In the genomic region with DNA sequence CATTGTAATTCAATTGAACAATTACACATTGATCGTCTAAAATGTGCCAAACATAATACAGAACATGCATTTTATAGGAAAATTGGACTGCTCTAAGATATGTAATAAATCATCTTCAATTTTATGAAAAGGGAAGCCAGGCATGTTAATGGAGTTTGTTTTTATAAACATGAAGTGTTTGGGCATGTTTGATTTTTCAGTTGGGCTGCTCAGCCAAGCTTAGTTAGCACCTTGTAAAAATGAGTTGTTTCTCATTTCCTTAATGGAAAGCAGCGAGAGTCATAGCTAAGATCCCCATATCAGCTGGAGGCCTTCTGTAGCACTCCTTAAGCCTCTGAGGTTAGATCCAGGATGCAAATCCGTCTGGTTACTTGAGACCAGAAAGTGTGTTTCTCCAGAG, we compare ENCODE assay signal across 23 cellular contexts.
DNase-seq lines count a peak whose midpoint lies in the region; ATAC-seq and TF ChIP-seq lines count a peak whose summit lies in the region.
"Had no signal": no experiment of that assay in that cellular context is flagged by ENCODE, and none has a peak within 500 bp of the region (broad histone marks: within the 10 kb centered on the region; RNA-seq: fewer than 3 reads in every experiment).

No MANE protein-coding gene starts in this region.

- H3K36me3 Mint-ChIP-seq in activated CD4-positive, alpha-beta T cell treated with anti-CD3 and anti-CD28 coated beads, Interleukin-2, amount 10 ng/mL, durations not matched to agents 24 days and 14 days (ENCODE audit: low read depth), result no peaks in the 10 kb centered on the region
- H3K36me3 Mint-ChIP-seq in CD8-positive, alpha-beta memory T cell, result no peaks in the 10 kb centered on the region
- H3K36me3 Mint-ChIP-seq: stimulated activated memory B cell treated with anti-CD40 and anti-IgM and Interleukin-4, amounts not matched to agents 10 μg/mL and 1 μg/mL and 100 μg/mL, for 72 hours had no signal

- peak; percentile 2 for DNase-seq in activated CD4-positive, alpha-beta T cell treated with anti-CD3 and anti-CD28 coated beads, Interleukin-2, amount 10 ng/mL, durations not matched to agents 24 days and 14 days
- DNase-seq in activated CD4-positive, alpha-beta T cell treated with anti-CD3 and anti-CD28 coated beads for 4 hours, result no peak
- peak; percentile 44 for DNase-seq in MV-4-11 (lab: John Stamatoyannopoulos, UW)
- DNase-seq in neuronal stem cell (ENCODE audit: low spot score), result no peak
- DNase-seq in uterus, result no peak
- no peak for DNase-seq in CD8-positive, alpha-beta memory T cell
- DNase-seq: activated CD8-positive, alpha-beta memory T cell treated with anti-CD3 and anti-CD28 coated beads for 24 hours; activated gamma-delta T cell treated with Interleukin-2 at 50 U/mL for 16 hours; activated T-cell treated with anti-CD3 and anti-CD28 coated beads, Interleukin-2, amount 50 U/mL, for 1 hour; BE2C; effector memory CD4-positive, alpha-beta T cell; esophagus squamous epithelium; Kasumi-1; kidney; lower lobe of right lung; NK-92 treated with Interleukin-12 subunit alpha and Interleukin-12 subunit beta, amount 100 ng/mL, for 24 hours; nucleus accumbens; small intestine had no signal

- no peak overlapping the region for H3K18ac ChIP-seq in neuronal stem cell (ENCODE audit: low read length)

- no peak overlapping the region for H3K9ac ChIP-seq in neuronal stem cell (ENCODE audit: low read depth, low read length, poor library complexity)

- H2BK15ac ChIP-seq in neuronal stem cell (ENCODE audit: low read length), result no peak overlapping the region

- no peaks in the 10 kb centered on the region for H3K27me3 Mint-ChIP-seq in activated CD4-positive, alpha-beta T cell treated with anti-CD3 and anti-CD28 coated beads, Interleukin-2, amount 10 ng/mL, durations not matched to agents 24 days and 14 days
- peaks cover 0 to 1% of the 10 kb centered on the region in 2 donors for H3K27me3 Mint-ChIP-seq in CD8-positive, alpha-beta memory T cell
- H3K27me3 Mint-ChIP-seq: brain; stimulated activated memory B cell treated with anti-CD40 and anti-IgM and Interleukin-4, amounts not matched to agents 10 μg/mL and 1 μg/mL and 100 μg/mL, for 72 hours had no signal

- H3K9me3 Mint-ChIP-seq in activated CD4-positive, alpha-beta T cell treated with anti-CD3 and anti-CD28 coated beads, Interleukin-2, amount 10 ng/mL, durations not matched to agents 24 days and 14 days, result peaks cover 10% of the 10 kb centered on the region
- peaks cover 6 to 18% (median 8%) of the 10 kb centered on the region in 5 donors for H3K9me3 Mint-ChIP-seq in CD8-positive, alpha-beta memory T cell

- no peaks in the 10 kb centered on the region for H3K4me1 Mint-ChIP-seq in activated CD4-positive, alpha-beta T cell treated with anti-CD3 and anti-CD28 coated beads, Interleukin-2, amount 10 ng/mL, durations not matched to agents 24 days and 14 days
- H3K4me1 Mint-ChIP-seq in CD8-positive, alpha-beta memory T cell, result no peaks in the 10 kb centered on the region
- H3K4me1 Mint-ChIP-seq: stimulated activated memory B cell treated with anti-CD40 and anti-IgM and Interleukin-4, amounts not matched to agents 10 μg/mL and 1 μg/mL and 100 μg/mL, for 72 hours had no signal

- H3K9me3 ChIP-seq in neuronal stem cell (replicated peaks in 1 of 2; ENCODE audit: control insufficient read depth in 2 of 2, insufficient read depth in 1 of 2, low read depth in 1 of 2, low read length in 2 of 2) (peaks cover 0 to 8% of the 10 kb centered on the region in 2 donors), uterus (no peaks in the 10 kb centered on the region)
- H3K9me3 ChIP-seq in CD8-positive, alpha-beta memory T cell (ENCODE audit: low read length), result no peaks in the 10 kb centered on the region
- H3K9me3 ChIP-seq: BE2C, lower lobe of right lung had no signal

- intact Hi-C loops in activated CD4-positive, alpha-beta T cell treated with anti-CD3 and anti-CD28 coated beads, Interleukin-2, amount 10 ng/mL, durations not matched to agents 24 days and 14 days (cut with micrococcal nuclease), result no loop called here
- intact Hi-C loops in uterus (cut with DNase I; ENCODE audit: low total_unique reads), result no loop called here

- no peak overlapping the region for H3K4me2 ChIP-seq in neuronal stem cell (ENCODE audit: insufficient read depth, low read length, poor library complexity, severe bottlenecking)

- ATAC-seq in esophagus mucosa (peak; percentile 49), HG02759 (IDR thresholded peaks at IDR 0.05; ENCODE audit: unreplicated experiment) (no peak)
- ATAC-seq: lower lobe of right lung; stimulated activated memory B cell treated with anti-CD40 and anti-IgM and Interleukin-4, amounts not matched to agents 10 μg/mL and 1 μg/mL and 100 μg/mL, for 72 hours had no signal

- no peak overlapping the region for H2AK5ac ChIP-seq in neuronal stem cell (ENCODE audit: low read depth, low read length)

- H4K91ac ChIP-seq in neuronal stem cell (ENCODE audit: low read depth, low read length, poor library complexity), result no peak overlapping the region

- H3K79me1 ChIP-seq in neuronal stem cell (ENCODE audit: low read depth, low read length), result no peaks in the 10 kb centered on the region

- no peak overlapping the region for H2BK12ac ChIP-seq in neuronal stem cell (ENCODE audit: low read length)

- no peak overlapping the region for H3K4ac ChIP-seq in neuronal stem cell (ENCODE audit: low read length)

- H2BK5ac ChIP-seq in neuronal stem cell (ENCODE audit: low read length), result no peak overlapping the region

- peak overlapping the region; percentile 48 for H2AFZ ChIP-seq in neuronal stem cell (ENCODE audit: low read length)

- peaks cover 2% of the 10 kb centered on the region in 2 donors for H3K4me1 ChIP-seq in neuronal stem cell (ENCODE audit: control insufficient read depth in 2 of 2, insufficient read depth in 1 of 2, low read depth in 1 of 2, low read length in 2 of 2)
- no peaks in the 10 kb centered on the region for H3K4me1 ChIP-seq in uterus
- H3K4me1 ChIP-seq in CD8-positive, alpha-beta memory T cell (ENCODE audit: insufficient read depth, low read length), result no peaks in the 10 kb centered on the region
- H3K4me1 ChIP-seq: lower lobe of right lung, SJSA1 had no signal

- WGBS in neuronal stem cell (ENCODE audit: extremely low coverage in 2 of 2, insufficient read length in 2 of 2, insufficient replicate concordance in 1 of 2), 2 donors, result no CpG with 5 or more reads among the region's 3 CpGs

- no peak overlapping the region for H3K14ac ChIP-seq in neuronal stem cell (ENCODE audit: low read length)

- no peak overlapping the region for H2BK120ac ChIP-seq in neuronal stem cell (ENCODE audit: low read depth, low read length)

- CTCF ChIA-PET in CD8-positive, alpha-beta memory T cell (lab: Charles Lee), result no interaction called here

- no peak for TF ChIP-seq CTCF in uterus (IDR thresholded peaks at IDR 0.05)

- POLR2A ChIA-PET in CD8-positive, alpha-beta memory T cell (lab: Charles Lee), result no interaction called here

- no peak for TF ChIP-seq POLR2A in uterus (IDR thresholded peaks at IDR 0.05)

- H3K27me3 ChIP-seq in neuronal stem cell (ENCODE audit: control insufficient read depth in 3 of 3, insufficient read depth in 3 of 3, low read depth in 1 of 3, low read length in 3 of 3), result no peaks in the 10 kb centered on the region
- no peaks in the 10 kb centered on the region for H3K27me3 ChIP-seq in uterus
- no peaks in the 10 kb centered on the region for H3K27me3 ChIP-seq in CD8-positive, alpha-beta memory T cell (ENCODE audit: insufficient read depth, low read length, poor library complexity, severe bottlenecking)
- H3K27me3 ChIP-seq: BE2C, esophagus squamous epithelium, SJSA1 had no signal

- H3K27ac ChIP-seq in neuronal stem cell (replicated peaks; ENCODE audit: low read length) (no peak overlapping the region), uterus (no peak overlapping the region)
- H3K27ac ChIP-seq in CD8-positive, alpha-beta memory T cell (ENCODE audit: low read depth, low read length), result no peak overlapping the region
- H3K27ac ChIP-seq: lower lobe of right lung, SJSA1 had no signal

- no peak overlapping the region for H3K23ac ChIP-seq in neuronal stem cell (ENCODE audit: low read depth, low read length, poor library complexity)

- no peaks in the 10 kb centered on the region for H3K36me3 ChIP-seq in neuronal stem cell (replicated peaks in 1 of 2; ENCODE audit: control insufficient read depth in 2 of 2, insufficient read depth in 2 of 2, low read length in 2 of 2)
- H3K36me3 ChIP-seq in uterus, result no peaks in the 10 kb centered on the region
- no peaks in the 10 kb centered on the region for H3K36me3 ChIP-seq in CD8-positive, alpha-beta memory T cell (ENCODE audit: insufficient read depth, low read length)
- H3K36me3 ChIP-seq: BE2C, esophagus squamous epithelium, lower lobe of right lung, SJSA1 had no signal

- H3K27ac Mint-ChIP-seq in activated CD4-positive, alpha-beta T cell treated with anti-CD3 and anti-CD28 coated beads, Interleukin-2, amount 10 ng/mL, durations not matched to agents 24 days and 14 days, result no peak overlapping the region
- no peak overlapping the region for H3K27ac Mint-ChIP-seq in CD8-positive, alpha-beta memory T cell
- H3K27ac Mint-ChIP-seq: stimulated activated memory B cell treated with anti-CD40 and anti-IgM and Interleukin-4, amounts not matched to agents 10 μg/mL and 1 μg/mL and 100 μg/mL, for 72 hours had no signal

- H3K4me3 ChIP-seq in neuronal stem cell (ENCODE audit: low read length in 2 of 2) (no peak overlapping the region), uterus (no peak overlapping the region)
- H3K4me3 ChIP-seq in CD8-positive, alpha-beta memory T cell (ENCODE audit: low read length), result no peak overlapping the region
- H3K4me3 ChIP-seq: esophagus squamous epithelium, lower lobe of right lung, SJSA1 had no signal

- no peak overlapping the region for H3K4me3 Mint-ChIP-seq in activated CD4-positive, alpha-beta T cell treated with anti-CD3 and anti-CD28 coated beads, Interleukin-2, amount 10 ng/mL, durations not matched to agents 24 days and 14 days
- no peak overlapping the region for H3K4me3 Mint-ChIP-seq in CD8-positive, alpha-beta memory T cell
- H3K4me3 Mint-ChIP-seq: stimulated activated memory B cell treated with anti-CD40 and anti-IgM and Interleukin-4, amounts not matched to agents 10 μg/mL and 1 μg/mL and 100 μg/mL, for 72 hours had no signal

- no peak overlapping the region for H4K8ac ChIP-seq in neuronal stem cell (ENCODE audit: low read depth, low read length)

Comparison
In these comparisons a context has a peak if more than half of its experiments do, and no peak if none do; other contexts are left out.
1. DNase-seq: peak in activated CD4-positive, alpha-beta T cell treated with anti-CD3 and anti-CD28 coated beads, Interleukin-2, amount 10 ng/mL, durations not matched to agents 24 days and 14 days (single experiment) and MV-4-11 (single experiment); none in activated CD4-positive, alpha-beta T cell treated with anti-CD3 and anti-CD28 coated beads for 4 hours (0 of 2), neuronal stem cell (single experiment), uterus (0 of 2) and CD8-positive, alpha-beta memory T cell (0 of 5).